In the genomic region with DNA sequence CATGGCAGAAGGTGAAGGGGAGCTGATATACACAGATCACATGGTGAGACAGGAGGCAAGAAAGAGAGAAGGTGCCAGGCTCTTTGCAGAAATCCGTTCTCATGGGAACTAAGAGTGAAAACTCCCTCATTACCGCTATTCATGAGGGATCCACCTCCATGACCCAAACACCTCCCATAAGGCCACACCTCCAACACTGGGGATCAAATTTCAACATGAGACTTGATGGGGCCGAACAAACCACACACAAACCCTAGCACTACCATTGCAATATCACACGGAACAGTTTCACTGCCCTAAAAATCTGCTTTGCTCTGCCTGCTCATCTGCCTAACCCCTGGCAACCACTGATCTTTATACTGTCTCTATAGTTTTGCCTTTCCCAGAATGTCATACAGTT, we compare ENCODE assay signal across 13 cellular contexts. TPM values are rescaled to one million over a fixed set of nuclear protein-coding genes. Genes with fewer than 3 reads are reported as not detected.
DNase-seq lines count a peak whose midpoint lies in the region; ATAC-seq and TF ChIP-seq lines count a peak whose summit lies in the region.
"Had no signal": no experiment of that assay in that cellular context is flagged by ENCODE, and none has a peak within 500 bp of the region (broad histone marks: within the 10 kb centered on the region; RNA-seq: fewer than 3 reads in every experiment).

No MANE protein-coding gene starts in this region.

- H3K27ac ChIP-seq in iPS-18a (ENCODE audit: low read length) = no peak overlapping the region
- H3K27ac ChIP-seq in spleen = no peak overlapping the region
- H3K27ac ChIP-seq: right lobe of liver had no signal

- H3K4me3 ChIP-seq in Loucy (ENCODE audit: low read length, poor library complexity, severe bottlenecking) (peak overlapping the region; percentile 44), iPS-18a (ENCODE audit: low read length) (peak overlapping the region; percentile 39), spleen (no peak overlapping the region)
- H3K4me3 ChIP-seq: right lobe of liver had no signal

- H3F3A ChIP-seq in Loucy (ENCODE audit: low read depth) = no peaks in the 10 kb centered on the region

- H3K4me1 ChIP-seq in Loucy (ENCODE audit: insufficient read depth, low read length, poor library complexity, severe bottlenecking) (peaks cover 35% of the 10 kb centered on the region), iPS-18a (ENCODE audit: control insufficient read depth, low read depth, low read length) (peaks cover 10% of the 10 kb centered on the region), spleen (no peaks in the 10 kb centered on the region)
- H3K4me1 ChIP-seq: right lobe of liver had no signal

- peak overlapping the region; percentile 39 for H3K9ac ChIP-seq in Loucy (ENCODE audit: low read depth, low read length, poor library complexity, severe bottlenecking)
- no peak overlapping the region for H3K9ac ChIP-seq in iPS-18a (ENCODE audit: low read length)

- H2AFZ ChIP-seq in Loucy (ENCODE audit: low read length) = peak overlapping the region; percentile 6

- H3K36me3 ChIP-seq in Loucy (ENCODE audit: insufficient read depth, low read length) (no peaks in the 10 kb centered on the region), iPS-18a (ENCODE audit: control insufficient read depth, low read depth, low read length) (no peaks in the 10 kb centered on the region), spleen (peaks cover 0 to 6% (median 0%) of the 10 kb centered on the region in 6 donors)
- H3K36me3 ChIP-seq: right lobe of liver had no signal

- TF ChIP-seq POLR2A in spleen (IDR thresholded peaks at IDR 0.05) = no peak

- H3K9me3 ChIP-seq in Loucy (ENCODE audit: insufficient read depth, low read depth, low read length) (no peaks in the 10 kb centered on the region), iPS-18a (ENCODE audit: control insufficient read depth, low read depth, low read length) (no peaks in the 10 kb centered on the region), spleen (no peaks in the 10 kb centered on the region)
- H3K9me3 ChIP-seq: right lobe of liver had no signal

- 54 to 76% (median 71%) methylated on average over 4 of the region's 4 CpGs for WGBS in spleen, 5 donors

- ATAC-seq in HG02840 (IDR thresholded peaks at IDR 0.05; ENCODE audit: low FRiP score, unreplicated experiment) (no peak), HG02970 (IDR thresholded peaks at IDR 0.05; ENCODE audit: low FRiP score, unreplicated experiment) (no peak)
- ATAC-seq: activated CD4-positive, CD25-positive, alpha-beta regulatory T cell treated with anti-CD3 and anti-CD28 coated beads, Interleukin-2, amount 50 U/mL, for 24 hours; right lobe of liver; SK-N-SH treated with all-trans-retinoic acid at 6 μM for 48 hours had no signal

- DNase-seq in Caki2 (ENCODE audit: low read depth) (peak; percentile 40), SIG-M5 (lab: John Stamatoyannopoulos, UW) (peak; percentile 21), spleen (no peak)
- DNase-seq in activated CD4-positive, CD25-positive, alpha-beta regulatory T cell (lab: John Stamatoyannopoulos, UW) = no peak
- DNase-seq: activated T-cell treated with anti-CD3 and anti-CD28 coated beads for 4 hours, KG1, right lobe of liver had no signal

- no peaks in the 10 kb centered on the region for H4K20me1 ChIP-seq in Loucy (ENCODE audit: insufficient read depth, low read length, poor library complexity, severe bottlenecking)

- H3K79me2 ChIP-seq in Loucy (ENCODE audit: insufficient read depth, low read length) = no peaks in the 10 kb centered on the region

- in situ Hi-C loops in Caki2 (cut with HindIII; ENCODE audit: low pct_unique_long_range_greater_than_20kb, low sequenced_read_pairs) = no loop called here

- intact Hi-C loops in spleen (cut with DNase I; ENCODE audit: low total_unique reads) = no loop called here

- TF ChIP-seq CTCF in Loucy (conservative IDR thresholded peaks at IDR 0.05; ENCODE audit: low read length) (no peak), spleen (IDR thresholded peaks at IDR 0.05 in 8 of 11, conservative IDR thresholded peaks at IDR 0.05 in 3 of 11) (no peak)

- no peaks in the 10 kb centered on the region for H3K9me2 ChIP-seq in Loucy (replicated peaks; ENCODE audit: low read depth, low read length)

- H3K27me3 ChIP-seq in Loucy (ENCODE audit: insufficient read depth, low read length, poor library complexity, severe bottlenecking) = no peaks in the 10 kb centered on the region
- no peaks in the 10 kb centered on the region for H3K27me3 ChIP-seq in iPS-18a (ENCODE audit: control insufficient read depth, insufficient read depth, low read length)
- H3K27me3 ChIP-seq in spleen (replicated peaks in 1 of 7) = no peaks in the 10 kb centered on the region
- H3K27me3 ChIP-seq: right lobe of liver had no signal

- H3K4me2 ChIP-seq in Loucy (ENCODE audit: low read depth, low read length, poor library complexity, severe bottlenecking) = peak overlapping the region; percentile 69

RNA-seq across cellular contexts. Expression of a gene that starts 34.8 kb away (rescaled TPM):
- 3.2 and 3.5 TPM in 2 replicates for total RNA-seq in Caki2 (2014; rRNA removed; shearing (Covaris generic); ENCODE audit: low replicate concordance)
- total RNA-seq in spleen = 1 to 10 TPM; 2.4 to 6.0 (median 4.3) TPM
- polyA plus RNA-seq in spleen = 10 to 100 TPM in 1 of 3 donors, 1 to 10 TPM in 2; 2.0 to 10.4 (median 6.9) TPM

RNA-seq across cellular contexts. Expression of a gene that starts 35.0 kb away (rescaled TPM):
- total RNA-seq in Caki2 (2014; rRNA removed; shearing (Covaris generic); ENCODE audit: low replicate concordance) = 0.12 and 8.7 TPM in 2 replicates
- total RNA-seq in spleen = 10 to 100 TPM; 14.3 to 37.3 (median 25.3) TPM
- polyA plus RNA-seq in spleen = 1 to 10 TPM; 2.3 to 5.6 (median 4.2) TPM

Comparison
In these comparisons a context has a peak if more than half of its experiments do, and no peak if none do; other contexts are left out.
1. DNase-seq: peak in Caki2 (single experiment) and SIG-M5 (single experiment); none in activated CD4-positive, CD25-positive, alpha-beta regulatory T cell (0 of 4) and spleen (single experiment).
2. H3K4me3 ChIP-seq: peak in Loucy (single experiment) and iPS-18a (single experiment); none in spleen (0 of 8).